ENCODE assay signal across 10 cellular contexts in genomic region chr2:98869272-98869641, GRCh38.
DNase-seq lines count a peak whose midpoint lies in the region; ATAC-seq and TF ChIP-seq lines count a peak whose summit lies in the region.
"Had no signal": no experiment of that assay in that cellular context is flagged by ENCODE, and none has a peak within 500 bp of the region (broad histone marks: within the 10 kb centered on the region; RNA-seq: fewer than 3 reads in every experiment).

No MANE protein-coding gene starts in this region.

- no CpG with 5 or more reads among the region's 10 CpGs for WGBS in mesendoderm (ENCODE audit: extremely low coverage, insufficient coverage, low lambda C conversion rate)

- POLR2A ChIA-PET in naive thymus-derived CD4-positive, alpha-beta T cell (lab: Charles Lee): no interaction called here

- H3K23ac ChIP-seq in mesendoderm (ENCODE audit: low read length): no peak overlapping the region

- H3K36me3 ChIP-seq in mesendoderm (ENCODE audit: control insufficient read depth, insufficient read depth, low read length): no peaks in the 10 kb centered on the region
- H3K36me3 ChIP-seq in naive thymus-derived CD4-positive, alpha-beta T cell (ENCODE audit: control insufficient read depth in 2 of 3, insufficient read depth in 3 of 3, low read length in 3 of 3): no peaks in the 10 kb centered on the region

- H2BK120ac ChIP-seq in mesendoderm (ENCODE audit: low read depth, low read length): no peak overlapping the region

- no peak overlapping the region for H3K4ac ChIP-seq in mesendoderm (ENCODE audit: low read depth, low read length)

- H3K4me1 ChIP-seq in mesendoderm (ENCODE audit: control insufficient read depth, low read depth, low read length): no peaks in the 10 kb centered on the region
- H3K4me1 ChIP-seq in naive thymus-derived CD4-positive, alpha-beta T cell (ENCODE audit: control insufficient read depth in 2 of 2, insufficient read depth in 2 of 2, low read length in 2 of 2): no peaks in the 10 kb centered on the region

- no peaks in the 10 kb centered on the region for H3K79me1 ChIP-seq in mesendoderm (ENCODE audit: low read length)

- H4K5ac ChIP-seq in mesendoderm (ENCODE audit: low read length): no peak overlapping the region

- CTCF ChIA-PET in naive thymus-derived CD4-positive, alpha-beta T cell (lab: Charles Lee): no interaction called here

- H3K79me2 ChIP-seq in mesendoderm (ENCODE audit: control insufficient read depth, insufficient read depth, low read length): no peaks in the 10 kb centered on the region

- no peaks in the 10 kb centered on the region for H3K4me1 Mint-ChIP-seq in naive thymus-derived CD4-positive, alpha-beta T cell
- H3K4me1 Mint-ChIP-seq: stimulated activated naive B cell treated with anti-CD40 and anti-IgM and Interleukin-4, amounts not matched to agents 10 μg/mL and 1 μg/mL and 100 μg/mL, for 72 hours had no signal

- H3K9ac ChIP-seq in mesendoderm (ENCODE audit: low read length): no peak overlapping the region

- no peaks in the 10 kb centered on the region for H3K27me3 ChIP-seq in mesendoderm (ENCODE audit: insufficient read depth, low read length, poor library complexity)
- no peaks in the 10 kb centered on the region for H3K27me3 ChIP-seq in naive thymus-derived CD4-positive, alpha-beta T cell (ENCODE audit: control insufficient read depth in 2 of 2, insufficient read depth in 2 of 2, low read length in 2 of 2)

- no peak overlapping the region for H2BK5ac ChIP-seq in mesendoderm (ENCODE audit: low read length)

- no peaks in the 10 kb centered on the region for H3K9me3 ChIP-seq in naive thymus-derived CD4-positive, alpha-beta T cell (ENCODE audit: control insufficient read depth in 2 of 3, low read length in 3 of 3)

- no peaks in the 10 kb centered on the region for H3K36me3 Mint-ChIP-seq in naive thymus-derived CD4-positive, alpha-beta T cell
- H3K36me3 Mint-ChIP-seq: stimulated activated naive B cell treated with anti-CD40 and anti-IgM and Interleukin-4, amounts not matched to agents 10 μg/mL and 1 μg/mL and 100 μg/mL, for 72 hours had no signal

- no peak overlapping the region for H3K27ac Mint-ChIP-seq in naive thymus-derived CD4-positive, alpha-beta T cell
- H3K27ac Mint-ChIP-seq: stimulated activated naive B cell treated with anti-CD40 and anti-IgM and Interleukin-4, amounts not matched to agents 10 μg/mL and 1 μg/mL and 100 μg/mL, for 72 hours had no signal

- no peak overlapping the region for H3K56ac ChIP-seq in mesendoderm (ENCODE audit: low read length)

- TF ChIP-seq CTCF in C4-2B (conservative IDR thresholded peaks at IDR 0.05) (no peak), VCaP (conservative IDR thresholded peaks at IDR 0.05) (no peak)

- DNase-seq in NCI-H1436 treated with DMSO at 0.1 percent for 48 hours (lab: John Stamatoyannopoulos, UW) (peak; percentile 6), mesendoderm (peak; percentile 74), KG1 (lab: John Stamatoyannopoulos, UW) (no peak)
- no peak for DNase-seq in naive thymus-derived CD4-positive, alpha-beta T cell
- no peak for DNase-seq in activated CD4-positive, alpha-beta T cell treated with anti-CD3 and anti-CD28 coated beads, Interleukin-2, amount 50 U/mL, for 4 hours
- DNase-seq: Karpas-422; stimulated activated naive B cell treated with anti-CD40 and anti-IgM and Interleukin-4, amounts not matched to agents 10 μg/mL and 1 μg/mL and 100 μg/mL, for 72 hours had no signal

- no peak overlapping the region for H3K4me3 Mint-ChIP-seq in naive thymus-derived CD4-positive, alpha-beta T cell
- H3K4me3 Mint-ChIP-seq: stimulated activated naive B cell treated with anti-CD40 and anti-IgM and Interleukin-4, amounts not matched to agents 10 μg/mL and 1 μg/mL and 100 μg/mL, for 72 hours had no signal

- H3K27ac ChIP-seq in C4-2B (peak overlapping the region; percentile 40; the same call in 1 of the 2 replicates), VCaP (peak overlapping the region; percentile 14; the same call in 1 of the 2 replicates), mesendoderm (ENCODE audit: low read depth, low read length) (no peak overlapping the region)
- no peak overlapping the region for H3K27ac ChIP-seq in naive thymus-derived CD4-positive, alpha-beta T cell (ENCODE audit: low read depth, low read length)

- no peak overlapping the region for H3K18ac ChIP-seq in mesendoderm (ENCODE audit: low read length)

- H3K27me3 Mint-ChIP-seq in naive thymus-derived CD4-positive, alpha-beta T cell: peaks cover 0 to 14% (median 0%) of the 10 kb centered on the region in 5 donors

- no peak overlapping the region for H2BK15ac ChIP-seq in mesendoderm (replicated peaks; ENCODE audit: low read depth)

- no peak overlapping the region for H3K4me2 ChIP-seq in mesendoderm (ENCODE audit: low read length)

- peaks cover 0 to 4% (median 0%) of the 10 kb centered on the region in 11 donors for H3K9me3 Mint-ChIP-seq in naive thymus-derived CD4-positive, alpha-beta T cell
- H3K9me3 Mint-ChIP-seq: stimulated activated naive B cell treated with anti-CD40 and anti-IgM and Interleukin-4, amounts not matched to agents 10 μg/mL and 1 μg/mL and 100 μg/mL, for 72 hours had no signal

- H4K8ac ChIP-seq in mesendoderm (ENCODE audit: low read depth, low read length): no peak overlapping the region

- no peak overlapping the region for H2AK5ac ChIP-seq in mesendoderm (ENCODE audit: low read length)

- intact Hi-C loops in naive thymus-derived CD4-positive, alpha-beta T cell (cut with micrococcal nuclease): no loop called here

- no peak overlapping the region for H3K4me3 ChIP-seq in mesendoderm (ENCODE audit: low read length)
- no peak overlapping the region for H3K4me3 ChIP-seq in naive thymus-derived CD4-positive, alpha-beta T cell (ENCODE audit: low read length)

- no peak for ATAC-seq in naive thymus-derived CD4-positive, alpha-beta T cell
- no peak for ATAC-seq in GM19463 (IDR thresholded peaks at IDR 0.05; ENCODE audit: unreplicated experiment)
- ATAC-seq: stimulated activated naive B cell treated with anti-CD40 and anti-IgM and Interleukin-4, amounts not matched to agents 10 μg/mL and 1 μg/mL and 100 μg/mL, for 72 hours had no signal

Comparison
In these comparisons a context has a peak if more than half of its experiments do, and no peak if none do; other contexts are left out.
1. H3K27ac ChIP-seq: peak in C4-2B (single experiment) and VCaP (single experiment); none in mesendoderm (single experiment) and naive thymus-derived CD4-positive, alpha-beta T cell (single experiment).
2. DNase-seq: peak in NCI-H1436 treated with DMSO at 0.1 percent for 48 hours (single experiment) and mesendoderm (single experiment); none in naive thymus-derived CD4-positive, alpha-beta T cell (0 of 9), activated CD4-positive, alpha-beta T cell treated with anti-CD3 and anti-CD28 coated beads, Interleukin-2, amount 50 U/mL, for 4 hours (0 of 2) and KG1 (single experiment).